ENCODE assay signal across 8 cellular contexts in the genomic region with DNA sequence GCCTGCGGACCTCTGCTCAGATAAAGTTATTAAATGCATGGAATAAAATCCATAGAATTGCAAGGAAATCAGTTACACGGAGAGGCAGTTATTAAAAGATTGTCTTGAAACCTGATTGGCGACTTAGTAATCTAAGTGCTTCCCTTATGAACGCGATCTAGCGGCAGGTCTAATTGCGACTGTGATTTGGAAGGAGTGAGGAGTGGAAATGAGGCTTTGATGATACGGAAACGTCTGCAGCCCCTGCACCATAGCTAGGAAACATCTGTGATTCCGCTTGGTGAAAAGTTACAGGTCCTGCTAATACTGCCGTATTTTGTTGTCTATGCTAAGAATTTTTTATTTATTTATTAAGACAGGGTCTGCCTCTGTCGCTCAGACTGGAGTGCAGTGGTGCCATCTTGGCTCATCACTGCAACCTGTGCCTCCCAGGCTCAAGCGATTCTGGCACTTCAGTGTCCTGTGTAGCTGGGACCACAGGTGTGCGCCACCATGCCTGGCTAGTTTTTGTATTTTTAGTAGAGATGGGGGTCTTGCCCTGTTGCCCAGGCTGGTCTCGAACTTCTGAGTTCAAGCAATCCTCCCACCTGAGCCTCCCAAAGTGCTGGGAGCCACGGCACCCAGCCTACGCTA. TPM values are rescaled to one million over a fixed set of nuclear protein-coding genes. Genes with fewer than 3 reads are reported as not detected.
A peak's percentile ranks its signal among the peaks of the same experiment; 100 is the strongest.
DNase-seq lines count a peak whose midpoint lies in the region; ATAC-seq and TF ChIP-seq lines count a peak whose summit lies in the region.

No MANE protein-coding gene starts in this region.

- H3K36me3 ChIP-seq in Peyer's patch (peaks cover 0 to 25% (median 0%) of the 10 kb centered on the region in 3 donors), esophagus muscularis mucosa (peaks cover 17 to 37% (median 20%) of the 10 kb centered on the region in 4 donors)

- no peak for TF ChIP-seq EP300 in esophagus muscularis mucosa (IDR thresholded peaks at IDR 0.05)

- peaks cover 8% of the 10 kb centered on the region for H3K4me1 Mint-ChIP-seq in progenitor cell of endocrine pancreas (ENCODE audit: low read depth)

- no peaks in the 10 kb centered on the region for H3K27me3 ChIP-seq in Peyer's patch
- no peaks in the 10 kb centered on the region for H3K27me3 ChIP-seq in esophagus muscularis mucosa

- POLR2A ChIA-PET in GM10248 (lab: Yijun Ruan, JAX), result no interaction called here

- CTCF ChIA-PET in GM10248 (lab: Yijun Ruan, JAX), result interaction anchor here (1.6 kb wide), 1 partner anchor 48 kb away, joined by 3 read pairs; no protein-coding TSS in a partner anchor

- TF ChIP-seq POLR2A in Peyer's patch (IDR thresholded peaks at IDR 0.05), result no peak
- TF ChIP-seq POLR2A in esophagus muscularis mucosa (IDR thresholded peaks at IDR 0.05; ENCODE audit: low read depth), result no peak

- H3K4me3 ChIP-seq in GM12864 (ENCODE audit: low read depth, low read length) (peak overlapping the region; percentile 100), Peyer's patch (peak overlapping the region; percentile 66 to 91 (median 78)), esophagus muscularis mucosa (peak overlapping the region; percentile 72 to 99 (median 90))

- no peak for DNase-seq in GM12864 (ENCODE audit: low read depth)
- DNase-seq in Peyer's patch, result no peak
- no peak for DNase-seq in esophagus muscularis mucosa (ENCODE audit: extremely low spot score)
- no peak for DNase-seq in progenitor cell of endocrine pancreas (ENCODE audit: low spot score, unreplicated experiment)
- DNase-seq in GM10248 (ENCODE audit: extremely low spot score), result no peak
- DNase-seq in activated CD4-positive, CD25-positive, alpha-beta regulatory T cell treated with anti-CD3 and anti-CD28 coated beads, Interleukin-2, amount 50 U/mL, for 72 hours, result no peak

- TF ChIP-seq CTCF in GM12864 (IDR thresholded peaks at IDR 0.05; ENCODE audit: low read depth, low read length, missing control alignments), result no peak
- no peak for TF ChIP-seq CTCF in Peyer's patch (IDR thresholded peaks at IDR 0.05)
- no peak for TF ChIP-seq CTCF in esophagus muscularis mucosa (IDR thresholded peaks at IDR 0.05)
- no peak for TF ChIP-seq CTCF in progenitor cell of endocrine pancreas (IDR thresholded peaks at IDR 0.05; ENCODE audit: unreplicated experiment)
- TF ChIP-seq CTCF in GM10248 (IDR thresholded peaks at IDR 0.05; ENCODE audit: control extremely low read depth, extremely low read depth, low read depth, missing control alignments), result no peak

- H3K27me3 Mint-ChIP-seq in progenitor cell of endocrine pancreas, result no peaks in the 10 kb centered on the region

- H3K27ac Mint-ChIP-seq in progenitor cell of endocrine pancreas, result peak overlapping the region; percentile 57

- WGBS in esophagus muscularis mucosa, result 29% methylated on average over 17 of the region's 17 CpGs

- intact Hi-C loops in esophagus muscularis mucosa (cut with DNase I), result no loop called here

- peak overlapping the region; percentile 83 to 90 (median 87) for H3K27ac ChIP-seq in Peyer's patch
- H3K27ac ChIP-seq in esophagus muscularis mucosa (replicated peaks in 1 of 4), result peak overlapping the region; percentile 87 to 95 (median 93)

- H3K9me3 Mint-ChIP-seq in progenitor cell of endocrine pancreas (ENCODE audit: low read depth), result no peaks in the 10 kb centered on the region

- no peaks in the 10 kb centered on the region for H3K9me3 ChIP-seq in Peyer's patch
- H3K9me3 ChIP-seq in esophagus muscularis mucosa, result no peaks in the 10 kb centered on the region

- ATAC-seq in HG03354 (IDR thresholded peaks at IDR 0.05; ENCODE audit: poor library complexity, severe bottlenecking, unreplicated experiment), result no peak
- ATAC-seq in HG02763 (IDR thresholded peaks at IDR 0.05; ENCODE audit: unreplicated experiment), result no peak

- H3K36me3 Mint-ChIP-seq in progenitor cell of endocrine pancreas (ENCODE audit: insufficient read depth), result peaks cover 8% of the 10 kb centered on the region

- H3K4me3 Mint-ChIP-seq in progenitor cell of endocrine pancreas (ENCODE audit: low read depth), result peak overlapping the region; percentile 82

- peaks cover 0 to 23% (median 4%) of the 10 kb centered on the region in 4 donors for H3K4me1 ChIP-seq in Peyer's patch
- peaks cover 44 to 62% (median 49%) of the 10 kb centered on the region in 4 donors for H3K4me1 ChIP-seq in esophagus muscularis mucosa

RNA-seq across cellular contexts. Expression of a gene that starts 0.9 kb away (rescaled TPM):
- 100 to 1,000 TPM in 3 of 4 donors, 10 to 100 TPM in 1; 99.9 to 165 (median 156) TPM for total RNA-seq in Peyer's patch
- 100 to 1,000 TPM in 1 of 4 donors, 10 to 100 TPM in 3; 85.6 to 110 (median 89.4) TPM for total RNA-seq in esophagus muscularis mucosa
- total RNA-seq in progenitor cell of endocrine pancreas, result 56.8 and 62.4 TPM in 2 replicates

RNA-seq across cellular contexts. Expression of a gene that starts 16.7 kb away (rescaled TPM):
- total RNA-seq in Peyer's patch (1 to 10 TPM in 2 of 4 donors, not detected in 2; 2.5 to 3.1 TPM), esophagus muscularis mucosa (10 to 100 TPM in 3 of 4 donors, 1 to 10 TPM in 1; 5.8 to 13.4 (median 11.9) TPM), progenitor cell of endocrine pancreas (47.0 and 48.5 TPM in 2 replicates)

RNA-seq across cellular contexts. Expression of a gene that starts 22.8 kb away (rescaled TPM):
- total RNA-seq in Peyer's patch (10 to 100 TPM; 37.5 to 90.9 (median 58.2) TPM), esophagus muscularis mucosa (10 to 100 TPM; 44.9 to 79.4 (median 52.9) TPM), progenitor cell of endocrine pancreas (131 and 136 TPM in 2 replicates)

RNA-seq across cellular contexts. Expression of a gene that starts 53.6 kb away (rescaled TPM):
- total RNA-seq in Peyer's patch, result 1,000 to 10,000 TPM; 1,044 to 1,915 (median 1,354) TPM
- 1,000 to 10,000 TPM; 1,297 to 2,978 (median 2,171) TPM for total RNA-seq in esophagus muscularis mucosa
- 917 and 938 TPM in 2 replicates for total RNA-seq in progenitor cell of endocrine pancreas
